Comparison of ENCODE assay signal across 10 cellular contexts in the genomic region with DNA sequence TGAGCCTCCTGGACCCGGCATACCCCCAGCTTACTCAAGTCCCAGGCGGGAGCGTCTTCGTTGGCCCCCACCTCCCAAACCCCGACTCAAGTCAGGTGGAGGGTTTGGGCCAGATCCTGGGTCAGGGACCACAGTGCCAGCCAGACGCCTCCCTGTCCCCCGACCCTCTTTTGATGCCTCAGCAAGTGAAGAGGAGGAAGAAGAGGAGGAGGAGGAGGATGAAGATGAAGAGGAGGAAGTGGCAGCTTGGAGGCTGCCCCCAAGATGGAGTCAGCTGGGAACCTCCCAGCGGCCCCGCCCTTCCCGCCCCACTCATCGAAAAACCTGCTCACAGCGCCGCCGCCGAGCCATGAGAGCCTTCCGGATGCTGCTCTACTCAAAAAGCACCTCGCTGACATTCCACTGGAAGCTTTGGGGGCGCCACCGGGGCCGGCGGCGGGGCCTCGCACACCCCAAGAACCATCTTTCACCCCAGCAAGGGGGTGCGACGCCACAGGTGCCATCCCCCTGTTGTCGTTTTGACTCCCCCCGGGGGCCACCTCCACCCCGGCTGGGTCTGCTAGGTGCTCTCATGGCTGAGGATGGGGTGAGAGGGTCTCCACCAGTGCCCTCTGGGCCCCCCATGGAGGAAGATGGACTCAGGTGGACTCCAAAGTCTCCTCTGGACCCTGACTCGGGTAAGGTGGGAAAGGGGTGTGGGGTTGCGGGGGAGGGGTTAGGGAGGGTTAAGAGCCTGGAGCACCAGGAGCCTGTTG. TPM values are rescaled to one million over a fixed set of nuclear protein-coding genes. Genes with fewer than 3 reads are reported as not detected.
DNase-seq lines count a peak whose midpoint lies in the region; ATAC-seq and TF ChIP-seq lines count a peak whose summit lies in the region.
"Had no signal": no experiment of that assay in that cellular context is flagged by ENCODE, and none has a peak within 500 bp of the region (broad histone marks: within the 10 kb centered on the region; RNA-seq: fewer than 3 reads in every experiment).

No MANE protein-coding gene starts in this region.

- H3K27ac ChIP-seq in CD8-positive, alpha-beta memory T cell (ENCODE audit: low read depth, low read length): peak overlapping the region; percentile 94

- H3K4me3 ChIP-seq in CD8-positive, alpha-beta memory T cell (ENCODE audit: low read length): peak overlapping the region; percentile 95
- H3K4me3 ChIP-seq in Loucy (ENCODE audit: low read length, poor library complexity, severe bottlenecking) (peak overlapping the region; percentile 82), choroid plexus epithelial cell (ENCODE audit: low read depth, low read length) (peak overlapping the region; percentile 8)

- H3K27me3 Mint-ChIP-seq in CD8-positive, alpha-beta memory T cell: peaks cover 0 to 4% of the 10 kb centered on the region in 2 donors
- no peaks in the 10 kb centered on the region for H3K27me3 Mint-ChIP-seq in nephron (ENCODE audit: low read depth)

- POLR2A ChIA-PET in CD8-positive, alpha-beta memory T cell (lab: Charles Lee): no interaction called here

- H3K9me3 Mint-ChIP-seq in CD8-positive, alpha-beta memory T cell: peaks cover 0 to 2% (median 0%) of the 10 kb centered on the region in 5 donors
- H3K9me3 Mint-ChIP-seq in nephron: no peaks in the 10 kb centered on the region

- peaks cover 51% of the 10 kb centered on the region for H3K79me2 ChIP-seq in Loucy (ENCODE audit: insufficient read depth, low read length)

- peak overlapping the region; percentile 97 for H3K4me2 ChIP-seq in Loucy (ENCODE audit: low read depth, low read length, poor library complexity, severe bottlenecking)

- DNase-seq in CD8-positive, alpha-beta memory T cell: no peak
- DNase-seq in choroid plexus epithelial cell (ENCODE audit: low read depth): no peak
- DNase-seq in erythroblast (lab: John Stamatoyannopoulos, UW): no peak
- DNase-seq in amniotic stem cell (lab: John Stamatoyannopoulos, UW): no peak
- DNase-seq in NOMO-1 treated with DMSO at 0.1 percent for 48 hours (lab: John Stamatoyannopoulos, UW; ENCODE audit: unreplicated experiment): no peak
- DNase-seq: cerebellar nuclear complex, left ventricle myocardium superior had no signal

- H3K36me3 Mint-ChIP-seq in CD8-positive, alpha-beta memory T cell: peaks cover 4 to 52% (median 7%) of the 10 kb centered on the region in 3 donors
- peaks cover 34% of the 10 kb centered on the region for H3K36me3 Mint-ChIP-seq in nephron (ENCODE audit: low read depth)

- peaks cover 12% of the 10 kb centered on the region for H4K20me1 ChIP-seq in Loucy (ENCODE audit: insufficient read depth, low read length, poor library complexity, severe bottlenecking)

- no peak for TF ChIP-seq CTCF in Loucy (conservative IDR thresholded peaks at IDR 0.05; ENCODE audit: low read length)
- no peak for TF ChIP-seq CTCF in choroid plexus epithelial cell (conservative IDR thresholded peaks at IDR 0.05; ENCODE audit: low read depth, low read length)
- no peak for TF ChIP-seq CTCF in nephron (IDR thresholded peaks at IDR 0.05; ENCODE audit: unreplicated experiment in 3 of 3)

- no peaks in the 10 kb centered on the region for H3K9me3 ChIP-seq in CD8-positive, alpha-beta memory T cell (ENCODE audit: low read length)
- H3K9me3 ChIP-seq in Loucy (ENCODE audit: insufficient read depth, low read depth, low read length): no peaks in the 10 kb centered on the region

- H3K4me3 Mint-ChIP-seq in CD8-positive, alpha-beta memory T cell: peak overlapping the region; percentile 79 to 97 (median 88)
- H3K4me3 Mint-ChIP-seq in nephron: peak overlapping the region; percentile 93 to 99 (median 95)

- no peak for ATAC-seq in GM21529 (IDR thresholded peaks at IDR 0.05; ENCODE audit: unreplicated experiment)
- ATAC-seq: left ventricle myocardium superior had no signal

- peak overlapping the region; percentile 89 for H3K9ac ChIP-seq in Loucy (ENCODE audit: low read depth, low read length, poor library complexity, severe bottlenecking)

- H3K27me3 ChIP-seq in CD8-positive, alpha-beta memory T cell (ENCODE audit: insufficient read depth, low read length, poor library complexity, severe bottlenecking): no peaks in the 10 kb centered on the region
- H3K27me3 ChIP-seq in Loucy (ENCODE audit: insufficient read depth, low read length, poor library complexity, severe bottlenecking): no peaks in the 10 kb centered on the region

- peak overlapping the region in 5 of 8 donors; percentile 81 to 96 (median 91) for H3K27ac Mint-ChIP-seq in CD8-positive, alpha-beta memory T cell
- H3K27ac Mint-ChIP-seq in nephron: peak overlapping the region in 1 of 3 experiments; percentile 94

- H3F3A ChIP-seq in Loucy (ENCODE audit: low read depth): 0 out of 2 replicates have a peak, but pooled peaks cover 4% of the 10 kb centered on the region

- no peak overlapping the region for H2AFZ ChIP-seq in Loucy (ENCODE audit: low read length)

- peaks cover 21% of the 10 kb centered on the region for H3K36me3 ChIP-seq in CD8-positive, alpha-beta memory T cell (ENCODE audit: insufficient read depth, low read length)
- peaks cover 14% of the 10 kb centered on the region; the same call in 1 of the 2 replicates for H3K36me3 ChIP-seq in Loucy (ENCODE audit: insufficient read depth, low read length)

- no peak for TF ChIP-seq POLR2A in erythroblast (IDR thresholded peaks at IDR 0.05; ENCODE audit: low read length)

- H3K4me1 Mint-ChIP-seq in CD8-positive, alpha-beta memory T cell: peaks cover 21 to 35% (median 22%) of the 10 kb centered on the region in 3 donors
- H3K4me1 Mint-ChIP-seq in nephron: peaks cover 42% of the 10 kb centered on the region

- no peaks in the 10 kb centered on the region for H3K9me2 ChIP-seq in Loucy (replicated peaks; ENCODE audit: low read depth, low read length)

- H3K4me1 ChIP-seq in CD8-positive, alpha-beta memory T cell (ENCODE audit: insufficient read depth, low read length): peaks cover 32% of the 10 kb centered on the region
- H3K4me1 ChIP-seq in Loucy (ENCODE audit: insufficient read depth, low read length, poor library complexity, severe bottlenecking): peaks cover 12% of the 10 kb centered on the region

- CTCF ChIA-PET in CD8-positive, alpha-beta memory T cell (lab: Charles Lee): no interaction called here

RNA-seq across cellular contexts. Expression of a gene that starts 1.6 kb away (rescaled TPM):
- 100 to 1,000 TPM; 111 to 121 TPM for total RNA-seq in CD8-positive, alpha-beta memory T cell
- polyA plus RNA-seq in CD8-positive, alpha-beta memory T cell: 12.0 TPM

RNA-seq across cellular contexts. Expression of a gene that starts 4.7 kb away (rescaled TPM):
- total RNA-seq in CD8-positive, alpha-beta memory T cell: 1 to 10 TPM in 1 of 2 experiments, under 1 TPM in 1; 0.80 to 1.6 TPM
- not detected for polyA plus RNA-seq in CD8-positive, alpha-beta memory T cell

RNA-seq across cellular contexts. Expression of a gene that starts 14.4 kb away (rescaled TPM):
- 10 to 100 TPM; 18.6 to 22.5 TPM for total RNA-seq in CD8-positive, alpha-beta memory T cell
- 60.8 TPM for polyA plus RNA-seq in CD8-positive, alpha-beta memory T cell

RNA-seq across cellular contexts. Expression of a gene that starts 16.1 kb away (rescaled TPM):
- 10 to 100 TPM; 11.1 to 12.7 TPM for total RNA-seq in CD8-positive, alpha-beta memory T cell
- polyA plus RNA-seq in CD8-positive, alpha-beta memory T cell: 1.2 TPM

RNA-seq across cellular contexts. Expression of a gene that starts 20.4 kb away (rescaled TPM):
- total RNA-seq in CD8-positive, alpha-beta memory T cell: 100 to 1,000 TPM; 115 to 124 TPM
- 40.5 TPM for polyA plus RNA-seq in CD8-positive, alpha-beta memory T cell

Comparison
In these comparisons a context has a peak if more than half of its experiments do, and no peak if none do; other contexts are left out.
1. H3K4me3 ChIP-seq: peak in every context shown above with its lines; median percentile 95 in CD8-positive, alpha-beta memory T cell; 82 in Loucy; 8 in choroid plexus epithelial cell.